Comparison of ENCODE assay signal across 9 cellular contexts in the genomic region with DNA sequence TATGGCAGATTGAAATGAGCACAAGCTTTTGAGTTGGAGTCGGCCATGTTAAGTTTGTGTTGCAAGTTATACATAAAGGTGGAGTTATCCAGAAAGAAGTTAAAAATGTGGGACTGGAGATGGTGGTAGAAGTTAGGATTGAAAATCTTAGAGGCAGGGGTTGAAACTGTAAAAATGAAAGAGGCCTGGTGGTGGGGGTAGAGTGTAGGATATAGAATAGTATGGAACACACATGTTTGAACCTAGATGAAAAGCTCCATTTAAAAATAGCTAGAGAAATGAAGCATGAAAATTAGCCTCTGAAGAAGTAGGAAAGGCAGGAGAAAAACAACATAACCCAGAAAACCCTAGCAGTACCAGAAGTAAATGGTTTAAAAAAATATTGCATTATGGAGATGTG.
A peak's percentile ranks its signal among the peaks of the same experiment; 100 is the strongest.
DNase-seq lines count a peak whose midpoint lies in the region; ATAC-seq and TF ChIP-seq lines count a peak whose summit lies in the region.
"Had no signal": no experiment of that assay in that cellular context is flagged by ENCODE, and none has a peak within 500 bp of the region (broad histone marks: within the 10 kb centered on the region; RNA-seq: fewer than 3 reads in every experiment).

No MANE protein-coding gene starts in this region.

- H3K4me3 ChIP-seq in cardiac muscle cell (no peak overlapping the region), fibroblast of the aortic adventitia (ENCODE audit: low read depth, low read length) (no peak overlapping the region), WERI-Rb-1 (ENCODE audit: low read depth, low read length) (no peak overlapping the region)
- no peak overlapping the region for H3K4me3 ChIP-seq in CD8-positive, alpha-beta memory T cell (ENCODE audit: low read length)

- peaks cover 8% of the 10 kb centered on the region for H3K4me1 Mint-ChIP-seq in type B pancreatic cell (ENCODE audit: unreplicated experiment)
- no peaks in the 10 kb centered on the region for H3K4me1 Mint-ChIP-seq in CD8-positive, alpha-beta memory T cell
- H3K4me1 Mint-ChIP-seq: CD4-positive, CD25-positive, alpha-beta regulatory T cell had no signal

- no peak for ATAC-seq in GM18861 (IDR thresholded peaks at IDR 0.05; ENCODE audit: unreplicated experiment)

- H3K36me3 Mint-ChIP-seq in type B pancreatic cell = no peaks in the 10 kb centered on the region
- H3K36me3 Mint-ChIP-seq in CD8-positive, alpha-beta memory T cell = no peaks in the 10 kb centered on the region
- H3K36me3 Mint-ChIP-seq: CD4-positive, CD25-positive, alpha-beta regulatory T cell had no signal

- DNase-seq in cardiac muscle cell (ENCODE audit: low read depth in 1 of 2, low spot score in 1 of 2) = peak; percentile 30 to 40
- DNase-seq in cardiac septum (ENCODE audit: low spot score) = no peak
- DNase-seq in NCI-H526 treated with DMSO at 0.1 percent for 48 hours (lab: John Stamatoyannopoulos, UW) = peak; percentile 8
- peak; percentile 33 for DNase-seq in fibroblast of the aortic adventitia (ENCODE audit: low read depth)
- DNase-seq in type B pancreatic cell (ENCODE audit: extremely low spot score, unreplicated experiment) = no peak
- no peak for DNase-seq in CD8-positive, alpha-beta memory T cell
- DNase-seq in WERI-Rb-1 = no peak
- DNase-seq: CD4-positive, CD25-positive, alpha-beta regulatory T cell had no signal

- H3K27me3 Mint-ChIP-seq in type B pancreatic cell = peaks cover 4% of the 10 kb centered on the region
- peaks cover 6 to 7% of the 10 kb centered on the region in 2 donors for H3K27me3 Mint-ChIP-seq in CD8-positive, alpha-beta memory T cell

- H3K27me3 ChIP-seq in cardiac muscle cell (no peaks in the 10 kb centered on the region), WERI-Rb-1 (ENCODE audit: insufficient read depth, low read depth, severe bottlenecking) (peaks cover 2% of the 10 kb centered on the region)
- no peaks in the 10 kb centered on the region for H3K27me3 ChIP-seq in CD8-positive, alpha-beta memory T cell (ENCODE audit: insufficient read depth, low read length, poor library complexity, severe bottlenecking)

- POLR2A ChIA-PET in CD8-positive, alpha-beta memory T cell (lab: Charles Lee) = no interaction called here

- no peaks in the 10 kb centered on the region for H3K9me3 Mint-ChIP-seq in type B pancreatic cell
- peaks cover 0 to 3% (median 0%) of the 10 kb centered on the region in 5 donors for H3K9me3 Mint-ChIP-seq in CD8-positive, alpha-beta memory T cell

- no peaks in the 10 kb centered on the region for H3K9me3 ChIP-seq in cardiac muscle cell (ENCODE audit: low read depth)
- H3K9me3 ChIP-seq in CD8-positive, alpha-beta memory T cell (ENCODE audit: low read length) = no peaks in the 10 kb centered on the region
- peaks cover 2% of the 10 kb centered on the region for H3K9me3 ChIP-seq in WERI-Rb-1 (ENCODE audit: severe bottlenecking)

- H3K36me3 ChIP-seq in cardiac muscle cell = no peaks in the 10 kb centered on the region
- no peaks in the 10 kb centered on the region for H3K36me3 ChIP-seq in CD8-positive, alpha-beta memory T cell (ENCODE audit: insufficient read depth, low read length)
- H3K36me3 ChIP-seq in WERI-Rb-1 = no peaks in the 10 kb centered on the region

- H3K27ac Mint-ChIP-seq in type B pancreatic cell = no peak overlapping the region
- no peak overlapping the region for H3K27ac Mint-ChIP-seq in CD8-positive, alpha-beta memory T cell
- H3K27ac Mint-ChIP-seq: CD4-positive, CD25-positive, alpha-beta regulatory T cell had no signal

- H3K27ac ChIP-seq in cardiac muscle cell (no peak overlapping the region), WERI-Rb-1 (no peak overlapping the region)
- no peak overlapping the region for H3K27ac ChIP-seq in CD8-positive, alpha-beta memory T cell (ENCODE audit: low read depth, low read length)

- no peak overlapping the region for H3K4me3 Mint-ChIP-seq in type B pancreatic cell
- H3K4me3 Mint-ChIP-seq in CD8-positive, alpha-beta memory T cell = no peak overlapping the region
- H3K4me3 Mint-ChIP-seq: CD4-positive, CD25-positive, alpha-beta regulatory T cell had no signal

- intact Hi-C loops in cardiac septum (cut with DNase I) = loop anchor here (10.0 kb wide), 1 partner anchor 171 kb away; no protein-coding TSS in a partner anchor

- peak; percentile 44 for TF ChIP-seq CTCF in cardiac muscle cell (IDR thresholded peaks at IDR 0.05; ENCODE audit: low read depth, low read length)
- TF ChIP-seq CTCF in fibroblast of the aortic adventitia (IDR thresholded peaks at IDR 0.05; ENCODE audit: insufficient read depth, low read length) = peak; percentile 21
- TF ChIP-seq CTCF in type B pancreatic cell (conservative IDR thresholded peaks at IDR 0.05) = peak; percentile 71
- TF ChIP-seq CTCF in WERI-Rb-1 (IDR thresholded peaks at IDR 0.05; ENCODE audit: low read depth, low read length) = no peak

- CTCF ChIA-PET in CD8-positive, alpha-beta memory T cell (lab: Charles Lee) = interaction anchor here (1.5 kb wide), 1 partner anchor 338 kb away, joined by 3 read pairs; no protein-coding TSS in a partner anchor

- no peaks in the 10 kb centered on the region for H3K4me1 ChIP-seq in cardiac muscle cell (ENCODE audit: low read depth)
- H3K4me1 ChIP-seq in CD8-positive, alpha-beta memory T cell (ENCODE audit: insufficient read depth, low read length) = no peaks in the 10 kb centered on the region

Comparison
In these comparisons a context has a peak if more than half of its experiments do, and no peak if none do; other contexts are left out.
1. DNase-seq: peak in cardiac muscle cell (2 of 2), NCI-H526 treated with DMSO at 0.1 percent for 48 hours (single experiment) and fibroblast of the aortic adventitia (single experiment); none in cardiac septum (single experiment), type B pancreatic cell (single experiment), CD8-positive, alpha-beta memory T cell (0 of 5) and WERI-Rb-1 (single experiment).